ENCODE assay signal across 1 cellular context in genomic region chr4:150679767-150680088, GRCh38.
TF ChIP-seq lines count a peak whose summit lies in the region.

No MANE protein-coding gene starts in this region.

TF ChIP-seq in HCT116, 20 proteins besides CTCF, POLR2A, EP300 and RAD21 (continued from another document):
- TF ChIP-seq REST (IDR thresholded peaks at IDR 0.05; ENCODE audit: low read depth): no peak
- TF ChIP-seq ZNF274 (IDR thresholded peaks at IDR 0.05; ENCODE audit: low read depth, low read length): no peak
- TF ChIP-seq, protein P1, sequence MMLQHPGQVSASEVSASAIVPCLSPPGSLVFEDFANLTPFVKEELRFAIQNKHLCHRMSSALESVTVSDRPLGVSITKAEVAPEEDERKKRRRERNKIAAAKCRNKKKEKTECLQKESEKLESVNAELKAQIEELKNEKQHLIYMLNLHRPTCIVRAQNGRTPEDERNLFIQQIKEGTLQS (IDR thresholded peaks at IDR 0.05): no peak
- no peak for TF ChIP-seq FOSL1 (IDR thresholded peaks at IDR 0.05; ENCODE audit: low read depth)
- no peak for TF ChIP-seq POLR2AphosphoS5 (IDR thresholded peaks at IDR 0.05; ENCODE audit: low read depth, low read length)
- no peak for TF ChIP-seq JUND (IDR thresholded peaks at IDR 0.05)
- no peak for TF ChIP-seq EZH2phosphoT487 (IDR thresholded peaks at IDR 0.05; ENCODE audit: borderline replicate concordance)
- no peak for TF ChIP-seq TCF7L2 (IDR thresholded peaks at IDR 0.05; ENCODE audit: borderline replicate concordance, extremely low read depth, insufficient read depth, insufficient read length)
